ENCODE assay signal across 24 cellular contexts in the genomic region with DNA sequence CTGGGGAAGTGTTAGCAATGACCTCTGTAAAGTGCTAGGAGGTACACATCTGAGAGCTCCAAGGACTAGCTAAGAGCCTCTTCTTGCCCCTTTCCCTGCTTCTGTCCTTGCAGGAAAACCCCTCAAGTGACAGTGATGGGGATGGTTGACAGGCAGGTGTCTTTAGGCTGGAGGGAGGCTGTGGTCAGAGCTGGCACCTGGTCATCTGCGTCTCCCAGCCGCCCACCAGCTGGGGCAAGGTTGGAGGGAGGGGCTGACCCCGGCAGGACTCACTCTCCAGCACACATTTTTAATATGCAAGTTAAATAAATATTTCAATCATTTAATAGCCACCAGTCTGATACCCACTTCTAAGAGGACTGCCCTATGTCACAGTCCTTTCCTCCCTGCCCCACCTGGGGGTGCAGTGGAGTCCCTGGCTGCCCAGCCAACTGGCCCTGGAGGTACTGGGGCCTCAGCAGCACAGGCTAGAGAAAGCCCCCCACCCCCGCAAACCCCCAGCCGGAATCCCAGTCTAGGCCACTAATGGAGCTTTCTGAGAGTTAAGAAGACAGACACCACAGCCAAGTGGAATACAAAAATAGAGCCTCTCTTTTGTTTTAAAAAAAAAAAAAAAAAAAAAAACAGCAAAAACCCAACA. TPM values are rescaled to one million over a fixed set of nuclear protein-coding genes. Genes with fewer than 3 reads are reported as not detected.
"Had no signal": no experiment of that assay in that cellular context is flagged by ENCODE, and none has a peak within 500 bp of the region (broad histone marks: within the 10 kb centered on the region; RNA-seq: fewer than 3 reads in every experiment).

No MANE protein-coding gene starts in this region.

- H3K27ac Mint-ChIP-seq: activated naive CD8-positive, alpha-beta T cell; activated T-helper 1 cell treated with anti-CD3 and anti-CD28 coated beads, Interleukin-12 subunit alpha, Interleukin-12 subunit beta, Interleukin-2, Interleukin-4 antibody, amounts not matched to agents 30 ng/mL and 10 ng/mL and 1 ng/mL, durations not matched to agents 14 hours and 24 hours and 36 hours; dendritic cell treated with granulocyte-macrophage colony-stimulating factor and Interleukin-4, amounts not matched to agents 40 ng/mL and 50 ng/mL, for 4 days; stimulated activated effector memory CD8-positive, alpha-beta T cell treated with anti-CD3 and anti-CD28 coated beads, Interleukin-12 subunit alpha, Interleukin-12 subunit beta, amount 100 ng/mL, for 72 hours had no signal

- DNase-seq: activated CD4-positive, alpha-beta T cell treated with anti-CD3 and anti-CD28 coated beads, Interleukin-2, amount 50 U/mL, for 4 hours; activated T-cell treated with anti-CD3 and anti-CD28 coated beads for 4 hours; effector CD8-positive, alpha-beta T cell; esophagus squamous epithelium; islet precursor cell; midbrain; stimulated activated CD4-positive, alpha-beta T cell treated with anti-CD3 and anti-CD28 coated beads, Interleukin-4, amount 100 ng/mL, for 24 hours; T-helper 2 cell had no signal

- H3K36me3 ChIP-seq: esophagus squamous epithelium, ovary, thoracic aorta, upper lobe of right lung had no signal

- H3K4me1 Mint-ChIP-seq: neural crest cell had no signal

- H3K9me3 Mint-ChIP-seq: activated T-helper 1 cell treated with anti-CD3 and anti-CD28 coated beads, Interleukin-12 subunit alpha, Interleukin-12 subunit beta, Interleukin-2, Interleukin-4 antibody, amounts not matched to agents 30 ng/mL and 10 ng/mL and 1 ng/mL, durations not matched to agents 14 hours and 24 hours and 36 hours; dendritic cell treated with granulocyte-macrophage colony-stimulating factor and Interleukin-4, amounts not matched to agents 40 ng/mL and 50 ng/mL, for 4 days; neural crest cell; stimulated activated effector memory CD8-positive, alpha-beta T cell treated with anti-CD3 and anti-CD28 coated beads, Interleukin-12 subunit alpha, Interleukin-12 subunit beta, amount 100 ng/mL, for 72 hours had no signal

- H3K36me3 Mint-ChIP-seq: activated naive CD8-positive, alpha-beta T cell; stimulated activated effector memory CD8-positive, alpha-beta T cell treated with anti-CD3 and anti-CD28 coated beads, Interleukin-12 subunit alpha, Interleukin-12 subunit beta, amount 100 ng/mL, for 72 hours had no signal

- H3K79me2 ChIP-seq: hepatocyte had no signal

- H3K4me3 Mint-ChIP-seq: activated naive CD8-positive, alpha-beta T cell; activated T-helper 1 cell treated with anti-CD3 and anti-CD28 coated beads, Interleukin-12 subunit alpha, Interleukin-12 subunit beta, Interleukin-2, Interleukin-4 antibody, amounts not matched to agents 30 ng/mL and 10 ng/mL and 1 ng/mL, durations not matched to agents 14 hours and 24 hours and 36 hours; dendritic cell treated with granulocyte-macrophage colony-stimulating factor and Interleukin-4, amounts not matched to agents 40 ng/mL and 50 ng/mL, for 4 days; neural crest cell; stimulated activated effector memory CD8-positive, alpha-beta T cell treated with anti-CD3 and anti-CD28 coated beads, Interleukin-12 subunit alpha, Interleukin-12 subunit beta, amount 100 ng/mL, for 72 hours had no signal

- H3K27ac ChIP-seq: esophagus squamous epithelium, hepatocyte, ovary, thoracic aorta, upper lobe of right lung, VCaP had no signal

- H3K4me2 ChIP-seq: hepatocyte had no signal

- ATAC-seq: sciatic nerve; stimulated activated effector memory CD8-positive, alpha-beta T cell treated with anti-CD3 and anti-CD28 coated beads, Interleukin-12 subunit alpha, Interleukin-12 subunit beta, amount 100 ng/mL, for 72 hours; upper lobe of right lung had no signal

- H2AFZ ChIP-seq: hepatocyte had no signal

- H3K27me3 ChIP-seq: ovary had no signal

- FAIRE-seq: bronchial epithelial cell had no signal

- H3K9me3 ChIP-seq: esophagus squamous epithelium, ovary, thoracic aorta, upper lobe of right lung had no signal

- H3K4me1 ChIP-seq: upper lobe of right lung had no signal

- H3K4me3 ChIP-seq: esophagus squamous epithelium, hepatocyte, ovary, thoracic aorta, upper lobe of right lung had no signal

RNA-seq across cellular contexts. Expression of gene FGF8, which starts 6.3 kb away (rescaled TPM):
- total RNA-seq: activated CD8-positive, alpha-beta memory T cell treated with anti-CD3 and anti-CD28 coated beads for 36 hours; activated T-helper 1 cell treated with anti-CD3 and anti-CD28 coated beads, Interleukin-12 subunit alpha, Interleukin-12 subunit beta, Interleukin-2, Interleukin-4 antibody, amounts not matched to agents 30 ng/mL and 10 ng/mL and 1 ng/mL, durations not matched to agents 14 hours and 24 hours and 36 hours; esophagus squamous epithelium; glomerular endothelial cell; hepatocyte; lung microvascular endothelial cell; ovary; pulmonary artery endothelial cell; thoracic aorta had no signal
- polyA plus RNA-seq: hepatocyte, ovary had no signal
